In the genomic region with DNA sequence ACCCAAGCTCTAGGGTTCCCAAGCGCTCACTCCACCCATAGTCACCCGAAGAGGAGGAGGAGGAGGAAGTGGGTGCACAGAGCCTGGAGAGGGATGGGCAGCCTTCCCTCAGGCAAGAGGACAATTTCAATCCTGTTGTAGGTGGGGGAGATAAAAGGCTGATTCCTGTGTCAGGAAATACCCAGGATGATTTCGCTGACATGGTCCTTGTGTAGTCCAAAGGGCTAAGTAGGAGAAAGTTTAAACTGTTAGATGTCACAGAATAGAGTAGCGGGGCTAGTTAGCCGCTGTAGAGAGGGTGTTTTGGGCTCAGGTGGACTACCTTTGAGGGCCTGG, we compare ENCODE assay signal across 1 cellular context.
TF ChIP-seq lines count a peak whose summit lies in the region.

No MANE protein-coding gene starts in this region.

TF ChIP-seq in HepG2, 621 proteins besides CTCF, POLR2A, EP300 and RAD21 (continued from another document):
- TF ChIP-seq, protein P1, sequence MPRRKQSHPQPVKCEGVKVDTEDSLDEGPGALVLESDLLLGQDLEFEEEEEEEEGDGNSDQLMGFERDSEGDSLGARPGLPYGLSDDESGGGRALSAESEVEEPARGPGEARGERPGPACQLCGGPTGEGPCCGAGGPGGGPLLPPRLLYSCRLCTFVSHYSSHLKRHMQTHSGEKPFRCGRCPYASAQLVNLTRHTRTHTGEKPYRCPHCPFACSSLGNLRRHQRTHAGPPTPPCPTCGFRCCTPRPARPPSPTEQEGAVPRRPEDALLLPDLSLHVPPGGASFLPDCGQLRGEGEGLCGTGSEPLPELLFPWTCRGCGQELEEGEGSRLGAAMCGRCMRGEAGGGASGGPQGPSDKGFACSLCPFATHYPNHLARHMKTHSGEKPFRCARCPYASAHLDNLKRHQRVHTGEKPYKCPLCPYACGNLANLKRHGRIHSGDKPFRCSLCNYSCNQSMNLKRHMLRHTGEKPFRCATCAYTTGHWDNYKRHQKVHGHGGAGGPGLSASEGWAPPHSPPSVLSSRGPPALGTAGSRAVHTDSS (CRISPR knock-in tag; conservative IDR thresholded peaks at IDR 0.05) = no peak
- TF ChIP-seq ARNTL (CRISPR knock-in tag; IDR thresholded peaks at IDR 0.05) = 0 out of 2 replicates have a peak, but pooled peaks have one; percentile 33
- TF ChIP-seq, protein P2, sequence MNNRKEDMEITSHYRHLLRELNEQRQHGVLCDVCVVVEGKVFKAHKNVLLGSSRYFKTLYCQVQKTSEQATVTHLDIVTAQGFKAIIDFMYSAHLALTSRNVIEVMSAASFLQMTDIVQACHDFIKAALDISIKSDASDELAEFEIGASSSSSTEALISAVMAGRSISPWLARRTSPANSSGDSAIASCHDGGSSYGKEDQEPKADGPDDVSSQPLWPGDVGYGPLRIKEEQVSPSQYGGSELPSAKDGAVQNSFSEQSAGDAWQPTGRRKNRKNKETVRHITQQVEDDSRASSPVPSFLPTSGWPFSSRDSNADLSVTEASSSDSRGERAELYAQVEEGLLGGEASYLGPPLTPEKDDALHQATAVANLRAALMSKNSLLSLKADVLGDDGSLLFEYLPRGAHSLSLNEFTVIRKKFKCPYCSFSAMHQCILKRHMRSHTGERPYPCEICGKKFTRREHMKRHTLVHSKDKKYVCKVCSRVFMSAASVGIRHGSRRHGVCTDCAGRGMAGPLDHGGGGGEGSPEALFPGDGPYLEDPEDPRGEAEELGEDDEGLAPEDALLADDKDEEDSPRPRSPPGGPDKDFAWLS (CRISPR knock-in tag; IDR thresholded peaks at IDR 0.05; ENCODE audit: borderline replicate concordance) = no peak
- TF ChIP-seq ZNF749 (CRISPR knock-in tag; IDR thresholded peaks at IDR 0.05; ENCODE audit: borderline replicate concordance) = no peak
- TF ChIP-seq, protein P3, sequence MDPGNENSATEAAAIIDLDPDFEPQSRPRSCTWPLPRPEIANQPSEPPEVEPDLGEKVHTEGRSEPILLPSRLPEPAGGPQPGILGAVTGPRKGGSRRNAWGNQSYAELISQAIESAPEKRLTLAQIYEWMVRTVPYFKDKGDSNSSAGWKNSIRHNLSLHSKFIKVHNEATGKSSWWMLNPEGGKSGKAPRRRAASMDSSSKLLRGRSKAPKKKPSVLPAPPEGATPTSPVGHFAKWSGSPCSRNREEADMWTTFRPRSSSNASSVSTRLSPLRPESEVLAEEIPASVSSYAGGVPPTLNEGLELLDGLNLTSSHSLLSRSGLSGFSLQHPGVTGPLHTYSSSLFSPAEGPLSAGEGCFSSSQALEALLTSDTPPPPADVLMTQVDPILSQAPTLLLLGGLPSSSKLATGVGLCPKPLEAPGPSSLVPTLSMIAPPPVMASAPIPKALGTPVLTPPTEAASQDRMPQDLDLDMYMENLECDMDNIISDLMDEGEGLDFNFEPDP (CRISPR knock-in tag; conservative IDR thresholded peaks at IDR 0.05) = no peak
- TF ChIP-seq TAF15 (IDR thresholded peaks at IDR 0.05; ENCODE audit: low read depth, low read length, poor library complexity, severe bottlenecking) = no peak
- no peak for TF ChIP-seq BHLHE40 (IDR thresholded peaks at IDR 0.05; ENCODE audit: low read length)
- TF ChIP-seq ZNF10 (CRISPR knock-in tag; IDR thresholded peaks at IDR 0.05; ENCODE audit: borderline replicate concordance, low read depth) = no peak
- TF ChIP-seq, protein P4, sequence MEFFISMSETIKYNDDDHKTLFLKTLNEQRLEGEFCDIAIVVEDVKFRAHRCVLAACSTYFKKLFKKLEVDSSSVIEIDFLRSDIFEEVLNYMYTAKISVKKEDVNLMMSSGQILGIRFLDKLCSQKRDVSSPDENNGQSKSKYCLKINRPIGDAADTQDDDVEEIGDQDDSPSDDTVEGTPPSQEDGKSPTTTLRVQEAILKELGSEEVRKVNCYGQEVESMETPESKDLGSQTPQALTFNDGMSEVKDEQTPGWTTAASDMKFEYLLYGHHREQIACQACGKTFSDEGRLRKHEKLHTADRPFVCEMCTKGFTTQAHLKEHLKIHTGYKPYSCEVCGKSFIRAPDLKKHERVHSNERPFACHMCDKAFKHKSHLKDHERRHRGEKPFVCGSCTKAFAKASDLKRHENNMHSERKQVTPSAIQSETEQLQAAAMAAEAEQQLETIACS (CRISPR knock-in tag; IDR thresholded peaks at IDR 0.05) = no peak
- no peak for TF ChIP-seq HMGA1 (CRISPR knock-in tag; conservative IDR thresholded peaks at IDR 0.05)
